In genomic region chr16:56717532-56717931, GRCh38 we compare ENCODE assay signal across 3 cellular contexts. TPM values are rescaled to one million over a fixed set of nuclear protein-coding genes. Genes with fewer than 3 reads are reported as not detected.
"Had no signal": no experiment of that assay in that cellular context is flagged by ENCODE, and none has a peak within 500 bp of the region (broad histone marks: within the 10 kb centered on the region; RNA-seq: fewer than 3 reads in every experiment).

No MANE protein-coding gene starts in this region.

RNA-seq across cellular contexts. Expression of gene MT1H, which starts 47.9 kb away (rescaled TPM):
- total RNA-seq: HT-29, IMR-90, K562 had no signal
- polyA plus RNA-seq: IMR-90 had no signal

RNA-seq across cellular contexts. Expression of gene MT1G, which starts 49.7 kb away (rescaled TPM):
- total RNA-seq: IMR-90 had no signal

RNA-seq across cellular contexts. Expression of gene MT1F, which starts 59.8 kb away (rescaled TPM):
- total RNA-seq: IMR-90 had no signal
